Comparison of ENCODE assay signal across 12 cellular contexts in the genomic region with DNA sequence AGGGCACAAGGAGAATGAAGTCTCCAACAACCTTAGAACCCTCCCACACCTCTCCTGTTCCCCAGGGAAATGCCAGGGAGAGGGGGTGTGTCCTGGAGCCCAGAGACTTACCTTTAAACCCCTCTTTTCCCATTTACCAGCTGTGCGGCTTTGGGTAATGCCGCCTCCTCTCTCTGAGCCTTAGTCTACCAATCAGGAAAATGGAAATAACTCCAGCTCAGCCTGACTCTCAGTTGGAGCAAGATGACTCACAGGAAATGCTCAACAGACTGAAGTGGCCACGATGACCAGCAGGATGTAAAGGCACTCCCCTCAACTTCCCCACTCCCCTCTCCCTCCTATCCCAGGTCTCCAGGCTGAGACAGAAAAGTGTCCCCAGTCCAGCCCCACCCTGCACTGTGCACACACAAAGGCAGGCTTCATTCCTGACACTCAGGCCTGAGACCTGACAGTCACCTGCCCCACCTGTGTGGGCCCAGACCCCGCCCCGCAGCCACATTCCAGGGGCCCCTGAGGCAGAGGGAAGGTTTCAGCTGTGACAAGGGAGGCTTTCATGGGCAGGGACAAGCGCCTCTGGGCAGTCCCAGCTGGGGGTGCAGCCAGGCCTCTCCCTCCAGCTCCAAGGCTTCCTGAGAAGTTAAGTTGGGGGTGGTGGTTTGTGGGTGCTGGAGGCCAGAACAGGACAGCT. TPM values are rescaled to one million over a fixed set of nuclear protein-coding genes. Genes with fewer than 3 reads are reported as not detected.
DNase-seq lines count a peak whose midpoint lies in the region; ATAC-seq and TF ChIP-seq lines count a peak whose summit lies in the region.
"Had no signal": no experiment of that assay in that cellular context is flagged by ENCODE, and none has a peak within 500 bp of the region (broad histone marks: within the 10 kb centered on the region; RNA-seq: fewer than 3 reads in every experiment).

No MANE protein-coding gene starts in this region.

- TF ChIP-seq CTCF in suprapubic skin (IDR thresholded peaks at IDR 0.05) (no peak), ovary (IDR thresholded peaks at IDR 0.05) (no peak)
- no peak for TF ChIP-seq CTCF in CD8-positive, alpha-beta T cell (IDR thresholded peaks at IDR 0.05)

- no peaks in the 10 kb centered on the region for H3K36me3 ChIP-seq in suprapubic skin
- H3K36me3 ChIP-seq in ovary, result no peaks in the 10 kb centered on the region
- H3K36me3 ChIP-seq in Karpas-422 (ENCODE audit: insufficient read depth, low read length), result no peaks in the 10 kb centered on the region
- H3K36me3 ChIP-seq in CD8-positive, alpha-beta T cell (ENCODE audit: insufficient read depth, low read length), result no peaks in the 10 kb centered on the region

- peaks cover 12% of the 10 kb centered on the region for H3K27me3 Mint-ChIP-seq in CD8-positive, alpha-beta T cell (ENCODE audit: low read depth)

- no peak for ATAC-seq in CD8-positive, alpha-beta T cell
- ATAC-seq: stimulated activated effector memory CD8-positive, alpha-beta T cell treated with anti-CD3 and anti-CD28 coated beads, Interleukin-12 subunit alpha, Interleukin-12 subunit beta, amount 100 ng/mL, for 72 hours had no signal

- no peak for TF ChIP-seq POLR2A in suprapubic skin (IDR thresholded peaks at IDR 0.05)
- no peak for TF ChIP-seq POLR2A in ovary (IDR thresholded peaks at IDR 0.05)

- POLR2A ChIA-PET in CD8-positive, alpha-beta T cell (lab: Charles Lee), result no interaction called here

- 60% methylated on average over 5 of the region's 6 CpGs for WGBS in suprapubic skin
- 66 to 71% (median 70%) methylated on average over 6 of the region's 6 CpGs for WGBS in ovary, 3 donors

- no peaks in the 10 kb centered on the region for H3K79me2 ChIP-seq in Karpas-422 (ENCODE audit: low read length)

- H3K9me2 ChIP-seq in Karpas-422 (replicated peaks; ENCODE audit: insufficient read depth, low read length), result no peaks in the 10 kb centered on the region

- no peak overlapping the region for H3K4me3 ChIP-seq in suprapubic skin
- no peak overlapping the region for H3K4me3 ChIP-seq in ovary
- no peak overlapping the region for H3K4me3 ChIP-seq in Karpas-422 (ENCODE audit: low read length)
- H3K4me3 ChIP-seq in CD8-positive, alpha-beta T cell (ENCODE audit: low read depth, low read length), result no peak overlapping the region

- no peak overlapping the region for H3K4me2 ChIP-seq in Karpas-422 (ENCODE audit: low read depth, low read length, poor library complexity, severe bottlenecking)

- no peak overlapping the region for H3K27ac Mint-ChIP-seq in CD8-positive, alpha-beta T cell
- H3K27ac Mint-ChIP-seq: naive B cell; stimulated activated effector memory CD8-positive, alpha-beta T cell treated with anti-CD3 and anti-CD28 coated beads, Interleukin-12 subunit alpha, Interleukin-12 subunit beta, amount 100 ng/mL, for 72 hours had no signal

- H3K9me3 Mint-ChIP-seq in CD8-positive, alpha-beta T cell, result no peaks in the 10 kb centered on the region
- H3K9me3 Mint-ChIP-seq: stimulated activated effector memory CD8-positive, alpha-beta T cell treated with anti-CD3 and anti-CD28 coated beads, Interleukin-12 subunit alpha, Interleukin-12 subunit beta, amount 100 ng/mL, for 72 hours had no signal

- H3K9me3 ChIP-seq in suprapubic skin (no peaks in the 10 kb centered on the region), ovary (no peaks in the 10 kb centered on the region), Karpas-422 (ENCODE audit: low read length) (no peaks in the 10 kb centered on the region)
- no peaks in the 10 kb centered on the region for H3K9me3 ChIP-seq in CD8-positive, alpha-beta T cell (ENCODE audit: low read length)

- TF ChIP-seq EP300 in suprapubic skin (IDR thresholded peaks at IDR 0.05) (no peak), ovary (IDR thresholded peaks at IDR 0.05) (no peak)

- no peaks in the 10 kb centered on the region for H4K20me1 ChIP-seq in Karpas-422 (ENCODE audit: insufficient read depth, low read depth, low read length)

- H3K27me3 ChIP-seq in suprapubic skin (peaks cover 28% of the 10 kb centered on the region), ovary (no peaks in the 10 kb centered on the region), Karpas-422 (ENCODE audit: low read length) (no peaks in the 10 kb centered on the region)
- no peaks in the 10 kb centered on the region for H3K27me3 ChIP-seq in CD8-positive, alpha-beta T cell (ENCODE audit: insufficient read depth, low read length)

- CTCF ChIA-PET in CD8-positive, alpha-beta T cell (lab: Charles Lee), result no interaction called here

- no peak overlapping the region for H3K4me3 Mint-ChIP-seq in CD8-positive, alpha-beta T cell
- H3K4me3 Mint-ChIP-seq: naive B cell; stimulated activated effector memory CD8-positive, alpha-beta T cell treated with anti-CD3 and anti-CD28 coated beads, Interleukin-12 subunit alpha, Interleukin-12 subunit beta, amount 100 ng/mL, for 72 hours had no signal

- intact Hi-C loops in ovary (cut with DNase I), result loop anchor here in 2 of 4 donors (10.0 kb wide), 1 partner anchor 107 kb away; no protein-coding TSS in a partner anchor
- intact Hi-C loops in CD8-positive, alpha-beta T cell (cut with DNase I, micrococcal nuclease), result no loop called here

- H3K4me1 ChIP-seq in suprapubic skin (peaks cover 24% of the 10 kb centered on the region), ovary (ENCODE audit: insufficient read depth) (peaks cover 7% of the 10 kb centered on the region), Karpas-422 (ENCODE audit: low read length) (no peaks in the 10 kb centered on the region)
- no peaks in the 10 kb centered on the region for H3K4me1 ChIP-seq in CD8-positive, alpha-beta T cell (ENCODE audit: insufficient read depth, low read length)

- H3K9ac ChIP-seq in Karpas-422 (ENCODE audit: low read length), result no peak overlapping the region

- peak; percentile 84 for DNase-seq in HCEC 1CT
- peak; percentile 71 to 85 for DNase-seq in SW 1271 (lab: John Stamatoyannopoulos, UW)
- DNase-seq in glomerular endothelial cell (ENCODE audit: extremely low read depth, low read depth, low spot score), result peak; percentile 47
- DNase-seq in suprapubic skin (ENCODE audit: low spot score in 2 of 2), result no peak
- no peak for DNase-seq in ovary
- DNase-seq in Karpas-422, result no peak
- DNase-seq in CD1c-positive myeloid dendritic cell (ENCODE audit: extremely low spot score), result no peak
- DNase-seq in CD8-positive, alpha-beta T cell, result no peak
- DNase-seq: amygdala, naive B cell had no signal

- peak overlapping the region; percentile 34 for H3K27ac ChIP-seq in suprapubic skin
- H3K27ac ChIP-seq in ovary, result no peak overlapping the region
- H3K27ac ChIP-seq in Karpas-422 (ENCODE audit: low read length), result no peak overlapping the region
- no peak overlapping the region for H3K27ac ChIP-seq in CD8-positive, alpha-beta T cell (ENCODE audit: low read depth, low read length)
- H3K27ac ChIP-seq: HL-60 had no signal

- no peaks in the 10 kb centered on the region for H3K36me3 Mint-ChIP-seq in CD8-positive, alpha-beta T cell
- H3K36me3 Mint-ChIP-seq: naive B cell; stimulated activated effector memory CD8-positive, alpha-beta T cell treated with anti-CD3 and anti-CD28 coated beads, Interleukin-12 subunit alpha, Interleukin-12 subunit beta, amount 100 ng/mL, for 72 hours had no signal

- H3K4me1 Mint-ChIP-seq in CD8-positive, alpha-beta T cell (ENCODE audit: low read depth), result no peaks in the 10 kb centered on the region
- H3K4me1 Mint-ChIP-seq: naive B cell; stimulated activated effector memory CD8-positive, alpha-beta T cell treated with anti-CD3 and anti-CD28 coated beads, Interleukin-12 subunit alpha, Interleukin-12 subunit beta, amount 100 ng/mL, for 72 hours had no signal

- no peak overlapping the region for H2AFZ ChIP-seq in Karpas-422 (ENCODE audit: low read length)

RNA-seq across cellular contexts. Expression of a gene that starts 3.0 kb away (rescaled TPM):
- total RNA-seq in glomerular endothelial cell (3.4 and 11.4 TPM in 2 replicates), suprapubic skin (1,000 to 10,000 TPM in 3 of 4 donors, 100 to 1,000 TPM in 1; 690 to 2,507 (median 1,431) TPM), ovary (1 to 10 TPM in 1 of 7 donors, under 1 TPM in 5, not detected in 1; 0.17 to 9.4 (median 0.46) TPM)
- under 1 TPM; 0.11 to 0.22 TPM for polyA plus RNA-seq in ovary
- total RNA-seq in Karpas-422 (2014; rRNA removed; shearing (Covaris generic); ENCODE audit: low replicate concordance), result not detected in 2 replicates
- total RNA-seq in CD8-positive, alpha-beta T cell, result not detected

RNA-seq across cellular contexts. Expression of a gene that starts 6.4 kb away (rescaled TPM):
- total RNA-seq in glomerular endothelial cell (23.7 and 211 TPM in 2 replicates), suprapubic skin (100 to 1,000 TPM; 180 to 307 (median 215) TPM), ovary (100 to 1,000 TPM in 4 of 7 donors, 10 to 100 TPM in 3; 68.5 to 653 (median 144) TPM)
- 100 to 1,000 TPM in 1 of 2 donors, 10 to 100 TPM in 1; 13.3 to 110 TPM for polyA plus RNA-seq in ovary
- total RNA-seq in Karpas-422 (2014; rRNA removed; shearing (Covaris generic); ENCODE audit: low replicate concordance), result not detected in 2 replicates
- total RNA-seq in CD8-positive, alpha-beta T cell, result not detected

RNA-seq across cellular contexts. Expression of a gene that starts 16.3 kb away (rescaled TPM):
- total RNA-seq in glomerular endothelial cell (not detected in 2 replicates), suprapubic skin (under 1 TPM in 1 of 4 donors, not detected in 3; 0.51 TPM), ovary (1 to 10 TPM in 3 of 7 donors, under 1 TPM in 2, not detected in 2; 0.32 to 3.7 (median 3.2) TPM)
- 1 to 10 TPM in 1 of 2 donors, under 1 TPM in 1; 0.16 to 1.1 TPM for polyA plus RNA-seq in ovary
- not detected in 2 replicates for total RNA-seq in Karpas-422 (2014; rRNA removed; shearing (Covaris generic); ENCODE audit: low replicate concordance)
- total RNA-seq in CD8-positive, alpha-beta T cell, result not detected

RNA-seq across cellular contexts. Expression of a gene that starts 32.0 kb away (rescaled TPM):
- total RNA-seq in glomerular endothelial cell (not detected in 2 replicates), suprapubic skin (1 to 10 TPM in 2 of 4 donors, under 1 TPM in 1, not detected in 1; 0.79 to 3.9 (median 1.2) TPM), ovary (not detected)
- under 1 TPM in 1 of 2 donors, not detected in 1; 0.50 TPM for polyA plus RNA-seq in ovary
- not detected in 2 replicates for total RNA-seq in Karpas-422 (2014; rRNA removed; shearing (Covaris generic); ENCODE audit: low replicate concordance)
- total RNA-seq in CD8-positive, alpha-beta T cell, result not detected

RNA-seq across cellular contexts. Expression of a gene that starts 40.8 kb away (rescaled TPM):
- total RNA-seq in glomerular endothelial cell (not detected in 2 replicates), suprapubic skin (100 to 1,000 TPM in 1 of 4 donors, 10 to 100 TPM in 2, 1 to 10 TPM in 1; 2.5 to 156 (median 38.8) TPM), ovary (not detected)
- not detected for polyA plus RNA-seq in ovary
- total RNA-seq in Karpas-422 (2014; rRNA removed; shearing (Covaris generic); ENCODE audit: low replicate concordance), result not detected in 2 replicates
- total RNA-seq in CD8-positive, alpha-beta T cell, result not detected

Comparison
In these comparisons a context has a peak if more than half of its experiments do, and no peak if none do; other contexts are left out.
1. DNase-seq: peak in HCEC 1CT (single experiment), SW 1271 (2 of 2) and glomerular endothelial cell (single experiment); none in suprapubic skin (0 of 2), ovary (0 of 5), Karpas-422 (single experiment), CD1c-positive myeloid dendritic cell (single experiment) and CD8-positive, alpha-beta T cell (0 of 7).
2. RNA of a gene that starts 3.0 kb away (total RNA-seq): 690 to 2,507 TPM in suprapubic skin; 3.4 to 11.4 TPM in glomerular endothelial cell, 0.17 to 9.4 TPM in ovary, not detected in Karpas-422 and not detected in CD8-positive, alpha-beta T cell; every median in the first group is over 10 times any median in the second.
3. RNA of a gene that starts 6.4 kb away (total RNA-seq): 180 to 307 TPM in suprapubic skin, 68.5 to 653 TPM in ovary and 23.7 to 211 TPM in glomerular endothelial cell; not detected in Karpas-422 and not detected in CD8-positive, alpha-beta T cell; every median in the first group is over 10 times any median in the second.